In the genomic region with DNA sequence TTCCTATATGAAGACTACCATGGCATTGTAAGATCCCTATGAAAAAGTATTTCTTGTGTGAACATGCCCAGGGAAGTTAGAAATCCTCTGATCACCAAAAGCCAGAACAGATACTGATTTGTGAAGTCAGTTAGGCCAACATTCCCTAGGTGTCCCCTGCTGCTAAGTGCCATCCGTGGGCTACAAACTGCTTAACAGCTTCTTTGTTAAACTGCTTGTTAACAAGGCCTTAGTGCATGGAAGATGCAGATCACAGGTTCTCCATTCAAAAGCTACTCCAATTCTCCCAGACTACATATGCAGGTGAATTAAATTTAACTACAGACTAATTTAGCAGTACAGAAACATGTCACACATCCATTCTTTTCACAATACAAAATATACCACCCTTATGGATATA, we compare ENCODE assay signal across 1 cellular context.
TF ChIP-seq lines count a peak whose summit lies in the region.

No MANE protein-coding gene starts in this region.

TF ChIP-seq in HepG2, 621 proteins besides CTCF, POLR2A, EP300 and RAD21:
- TF ChIP-seq, protein P1, sequence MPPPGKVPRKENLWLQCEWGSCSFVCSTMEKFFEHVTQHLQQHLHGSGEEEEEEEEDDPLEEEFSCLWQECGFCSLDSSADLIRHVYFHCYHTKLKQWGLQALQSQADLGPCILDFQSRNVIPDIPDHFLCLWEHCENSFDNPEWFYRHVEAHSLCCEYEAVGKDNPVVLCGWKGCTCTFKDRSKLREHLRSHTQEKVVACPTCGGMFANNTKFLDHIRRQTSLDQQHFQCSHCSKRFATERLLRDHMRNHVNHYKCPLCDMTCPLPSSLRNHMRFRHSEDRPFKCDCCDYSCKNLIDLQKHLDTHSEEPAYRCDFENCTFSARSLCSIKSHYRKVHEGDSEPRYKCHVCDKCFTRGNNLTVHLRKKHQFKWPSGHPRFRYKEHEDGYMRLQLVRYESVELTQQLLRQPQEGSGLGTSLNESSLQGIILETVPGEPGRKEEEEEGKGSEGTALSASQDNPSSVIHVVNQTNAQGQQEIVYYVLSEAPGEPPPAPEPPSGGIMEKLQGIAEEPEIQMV (CRISPR knock-in tag; IDR thresholded peaks at IDR 0.05; ENCODE audit: low read depth), result no peak
